ENCODE assay signal across 9 cellular contexts in the genomic region with DNA sequence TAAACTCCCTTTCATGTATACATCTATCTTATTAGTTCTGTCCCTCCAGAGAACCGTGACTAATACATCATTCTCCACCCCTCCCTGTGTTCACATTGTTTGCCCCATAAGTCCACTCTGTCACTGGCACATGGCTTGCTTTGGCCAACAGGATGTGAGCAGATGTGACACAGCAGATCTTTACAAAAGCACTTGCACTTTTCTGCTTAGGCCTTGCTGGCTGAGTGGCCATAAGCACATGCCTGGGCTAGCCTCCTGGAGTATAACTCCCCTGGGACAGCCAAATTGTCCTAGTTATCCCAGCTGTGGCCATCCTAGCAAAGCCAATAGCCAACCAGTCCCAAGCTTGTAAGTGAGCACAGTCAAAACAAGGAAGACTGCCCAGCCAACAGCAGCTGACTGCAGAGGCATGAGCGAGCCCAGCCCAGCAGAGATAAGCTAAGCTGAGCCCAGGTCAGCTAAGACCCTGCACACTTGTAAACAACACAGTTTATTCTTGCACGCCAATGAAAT. TPM values are rescaled to one million over a fixed set of nuclear protein-coding genes. Genes with fewer than 3 reads are reported as not detected.
DNase-seq lines count a peak whose midpoint lies in the region; ATAC-seq and TF ChIP-seq lines count a peak whose summit lies in the region.
"Had no signal": no experiment of that assay in that cellular context is flagged by ENCODE, and none has a peak within 500 bp of the region (broad histone marks: within the 10 kb centered on the region; RNA-seq: fewer than 3 reads in every experiment).

No MANE protein-coding gene starts in this region.

- H3K27me3 ChIP-seq in dorsolateral prefrontal cortex, result peaks cover 0 to 20% (median 0%) of the 10 kb centered on the region in 45 donors

- no peak overlapping the region for H3K27ac ChIP-seq in dorsolateral prefrontal cortex
- H3K27ac ChIP-seq: psoas muscle had no signal

- ATAC-seq in left ventricle myocardium superior (peak; percentile 89), GM19395 (IDR thresholded peaks at IDR 0.05; ENCODE audit: unreplicated experiment) (no peak), GM21737 (IDR thresholded peaks at IDR 0.05; ENCODE audit: unreplicated experiment) (no peak)

- TF ChIP-seq CTCF in HFF-Myc (IDR thresholded peaks at IDR 0.05; ENCODE audit: low read depth, low read length, missing control alignments) (no peak), dorsolateral prefrontal cortex (IDR thresholded peaks at IDR 0.05 in 54 of 56, conservative IDR thresholded peaks at IDR 0.05 in 2 of 56; ENCODE audit: low read depth in 1 of 56, partially characterized antibody in 56 of 56) (no peak)

- intact Hi-C loops in left ventricle myocardium superior (cut with micrococcal nuclease) (no loop called here), dorsolateral prefrontal cortex (cut with DNase I) (no loop called here)

- H3K4me3 ChIP-seq in HFF-Myc (replicated peaks; ENCODE audit: low read depth, low read length) (no peak overlapping the region), dorsolateral prefrontal cortex (no peak overlapping the region)
- H3K4me3 ChIP-seq: psoas muscle had no signal

- DNase-seq in DMS79 treated with DMSO at 0.1 percent for 48 hours (lab: John Stamatoyannopoulos, UW) (peak; percentile 49), HFF-Myc (ENCODE audit: extremely low read depth, low read depth) (peak; percentile 77), RKO (ENCODE audit: low spot score) (peak; percentile 20), left ventricle myocardium superior (peak; percentile 37), dorsolateral prefrontal cortex (no peak), NCI-H2081 (lab: John Stamatoyannopoulos, UW) (no peak)

RNA-seq across cellular contexts. Expression of a gene that starts 9.7 kb away (rescaled TPM):
- total RNA-seq in left ventricle myocardium superior, result 27.6 TPM
- 10 to 100 TPM; 10.1 to 64.8 (median 24.4) TPM for total RNA-seq in dorsolateral prefrontal cortex

Comparison
In these comparisons a context has a peak if more than half of its experiments do, and no peak if none do; other contexts are left out.
1. DNase-seq: peak in DMS79 treated with DMSO at 0.1 percent for 48 hours (single experiment), HFF-Myc (single experiment), RKO (single experiment) and left ventricle myocardium superior (single experiment); none in dorsolateral prefrontal cortex (0 of 10) and NCI-H2081 (0 of 2).